Comparison of ENCODE assay signal across 8 cellular contexts in genomic region chr4:75954811-75955210, GRCh38. TPM values are rescaled to one million over a fixed set of nuclear protein-coding genes. Genes with fewer than 3 reads are reported as not detected.
"Had no signal": no experiment of that assay in that cellular context is flagged by ENCODE, and none has a peak within 500 bp of the region (broad histone marks: within the 10 kb centered on the region; RNA-seq: fewer than 3 reads in every experiment).

No MANE protein-coding gene starts in this region.

RNA-seq across cellular contexts. Expression of gene CXCL9, which starts 52.5 kb away (rescaled TPM):
- total RNA-seq: activated B cell treated with CpG ODN at 0.5 μM for 24 hours; activated CD8-positive, alpha-beta T cell treated with anti-CD3 and anti-CD28 coated beads, Interleukin-2, amount 10 ng/mL, durations not matched to agents 7 days and 5 days; astrocyte; cerebellum had no signal

RNA-seq across cellular contexts. Expression of gene PPEF2, which starts 52.6 kb away (rescaled TPM):
- total RNA-seq: activated naive CD8-positive, alpha-beta T cell treated with anti-CD3 and anti-CD28 coated beads for 36 hours; activated T-helper 2 cell treated with anti-CD3 and anti-CD28 coated beads, Interferon-gamma antibody, Interleukin-2, Interleukin-4, amounts not matched to agents 10 μg/mL and 5 μg/mL and 100 μg/mL, durations not matched to agents 14 hours and 24 hours and 36 hours; astrocyte; body of pancreas; cardiac septum; cerebellum had no signal
